In genomic region chr12:56581418-56582145, GRCh38 we compare ENCODE assay signal across 2 cellular contexts.
TF ChIP-seq lines count a peak whose summit lies in the region.

No MANE protein-coding gene starts in this region.

TF ChIP-seq in GM23338, 12 proteins besides CTCF, POLR2A, EP300 and RAD21:
- TF ChIP-seq ZNF114 (CRISPR knock-in tag; IDR thresholded peaks at IDR 0.05) (no peak), STAT1 (IDR thresholded peaks at IDR 0.05; ENCODE audit: unreplicated experiment) (no peak), CREB1 (CRISPR knock-in tag; IDR thresholded peaks at IDR 0.05; ENCODE audit: low read depth) (no peak), NANOG (IDR thresholded peaks at IDR 0.05; ENCODE audit: borderline replicate concordance) (no peak), REST (IDR thresholded peaks at IDR 0.05; ENCODE audit: unreplicated experiment) (no peak), ETS1 (IDR thresholded peaks at IDR 0.05) (no peak), EZH2phosphoT487 (IDR thresholded peaks at IDR 0.05; ENCODE audit: unreplicated experiment) (no peak), EZH2 (IDR thresholded peaks at IDR 0.05; ENCODE audit: low read depth, unreplicated experiment) (no peak), ZNF331 (CRISPR knock-in tag; IDR thresholded peaks at IDR 0.05; ENCODE audit: low read depth) (no peak), POLR2AphosphoS5 (IDR thresholded peaks at IDR 0.05; ENCODE audit: low read depth) (no peak), JUNB (IDR thresholded peaks at IDR 0.05; ENCODE audit: unreplicated experiment) (no peak), ZNF462 (CRISPR knock-in tag; IDR thresholded peaks at IDR 0.05) (no peak)

TF ChIP-seq in K562, 482 proteins besides CTCF, POLR2A, EP300 and RAD21:
- peak; percentile 86 for TF ChIP-seq CBFA2T3 (IDR thresholded peaks at IDR 0.05)
- TF ChIP-seq ILF3 (IDR thresholded peaks at IDR 0.05; ENCODE audit: borderline replicate concordance): no peak
- TF ChIP-seq DPF2 (IDR thresholded peaks at IDR 0.05): peak; percentile 77
- TF ChIP-seq JUN (IDR thresholded peaks at IDR 0.05; ENCODE audit: borderline replicate concordance, low read depth, low read length): peak; percentile 36; the same call in 1 of the 2 replicates
- TF ChIP-seq JUN (CRISPR knock-in tag; IDR thresholded peaks at IDR 0.05; ENCODE audit: borderline replicate concordance): no peak
- peak; percentile 78 for TF ChIP-seq JUND (IDR thresholded peaks at IDR 0.05; ENCODE audit: borderline replicate concordance, low read depth, low read length)
- peak; percentile 36; the same call in 1 of the 3 replicates for TF ChIP-seq JUND (tag; IDR thresholded peaks at IDR 0.05; ENCODE audit: borderline replicate concordance, low read depth, low read length)
- no peak for TF ChIP-seq ZNF224 (CRISPR knock-in tag; IDR thresholded peaks at IDR 0.05)
- peak; percentile 67; the same call in 1 of the 2 replicates for TF ChIP-seq NR2C1 (IDR thresholded peaks at IDR 0.05)
- peak; percentile 71 for TF ChIP-seq NR2C1 (tag; IDR thresholded peaks at IDR 0.05)
- TF ChIP-seq SMARCE1 (IDR thresholded peaks at IDR 0.05): peak; percentile 74; the same call in 1 of the 2 replicates
- TF ChIP-seq SAFB2 (IDR thresholded peaks at IDR 0.05; ENCODE audit: borderline replicate concordance, low read depth, low read length, severe bottlenecking): no peak
- TF ChIP-seq SMARCA4 (IDR thresholded peaks at IDR 0.05): peak; percentile 69
- TF ChIP-seq TRIM24 (IDR thresholded peaks at IDR 0.05): 0 out of 4 replicates have a peak, but pooled peaks of 1 of the 2 experiments have one; percentile 15
- peak; percentile 89 for TF ChIP-seq FOSL1 (tag; conservative IDR thresholded peaks at IDR 0.05)
- 0 out of 2 replicates have a peak, but pooled peaks have one; percentile 20 for TF ChIP-seq VEZF1 (CRISPR knock-in tag; IDR thresholded peaks at IDR 0.05)
- TF ChIP-seq ZNF12 (CRISPR knock-in tag; IDR thresholded peaks at IDR 0.05): no peak
- peak; percentile 60 for TF ChIP-seq TEAD4 (IDR thresholded peaks at IDR 0.05; ENCODE audit: low read length)
- no peak for TF ChIP-seq TEAD4 (CRISPR knock-in tag; IDR thresholded peaks at IDR 0.05; ENCODE audit: borderline replicate concordance)
- TF ChIP-seq RBM14 (IDR thresholded peaks at IDR 0.05; ENCODE audit: borderline replicate concordance, insufficient read depth, low read depth, low read length): no peak
- TF ChIP-seq C11orf30 (IDR thresholded peaks at IDR 0.05; ENCODE audit: low read depth): no peak
- TF ChIP-seq ZBTB7A (IDR thresholded peaks at IDR 0.05; ENCODE audit: borderline replicate concordance, control insufficient read depth, low read depth, low read length): peak; percentile 58; the same call in 1 of the 2 replicates
- no peak for TF ChIP-seq LCOR (CRISPR knock-in tag; IDR thresholded peaks at IDR 0.05)
- TF ChIP-seq TCF3 (CRISPR knock-in tag; IDR thresholded peaks at IDR 0.05): peak; percentile 69
- TF ChIP-seq ADNP (tag; IDR thresholded peaks at IDR 0.05): no peak
- TF ChIP-seq PRMT5 (CRISPR knock-in tag; IDR thresholded peaks at IDR 0.05): no peak
- TF ChIP-seq NCOA2 (IDR thresholded peaks at IDR 0.05; ENCODE audit: partially characterized antibody in 2 of 2): peak in 1 of 2 experiments; percentile 17
- no peak for TF ChIP-seq FOXA1 (IDR thresholded peaks at IDR 0.05; ENCODE audit: borderline replicate concordance)
- TF ChIP-seq CBFA2T2 (conservative IDR thresholded peaks at IDR 0.05): peak; percentile 69
- TF ChIP-seq SIN3A (IDR thresholded peaks at IDR 0.05; ENCODE audit: borderline replicate concordance in 2 of 2, control insufficient read depth in 1 of 2, low read depth in 2 of 2, low read length in 2 of 2): no peak
- TF ChIP-seq ATF3 (IDR thresholded peaks at IDR 0.05): peak; percentile 39; the same call in 1 of the 2 replicates
- no peak for TF ChIP-seq ATF3 (CRISPR knock-in tag; conservative IDR thresholded peaks at IDR 0.05)
- TF ChIP-seq NCOR1 (IDR thresholded peaks at IDR 0.05): peak; percentile 52
- TF ChIP-seq NR2C2 (CRISPR knock-in tag; IDR thresholded peaks at IDR 0.05): no peak
- TF ChIP-seq NR2C2 (tag; IDR thresholded peaks at IDR 0.05): peak; percentile 55
- TF ChIP-seq ETV5 (CRISPR knock-in tag; IDR thresholded peaks at IDR 0.05; ENCODE audit: low read depth): 0 out of 2 replicates have a peak, but pooled peaks have one; percentile 38
- TF ChIP-seq ARID1B (IDR thresholded peaks at IDR 0.05): peak; percentile 78
- TF ChIP-seq ZEB2 (IDR thresholded peaks at IDR 0.05): peak; percentile 36; the same call in 1 of the 2 replicates
- TF ChIP-seq E2F3 (CRISPR knock-in tag; IDR thresholded peaks at IDR 0.05): no peak
- 0 out of 2 replicates have a peak, but pooled peaks have one; percentile 47 for TF ChIP-seq KLF16 (IDR thresholded peaks at IDR 0.05)
- TF ChIP-seq SMARCC2 (IDR thresholded peaks at IDR 0.05; ENCODE audit: low read depth): 0 out of 2 replicates have a peak, but pooled peaks have one; percentile 20
- TF ChIP-seq KDM1A (IDR thresholded peaks at IDR 0.05): peak; percentile 76; a peak in 3 of 4 replicates
- TF ChIP-seq FOXK2 (conservative IDR thresholded peaks at IDR 0.05 in 1 of 2, IDR thresholded peaks at IDR 0.05 in 1 of 2; ENCODE audit: low read depth in 2 of 2): no peak
- no peak for TF ChIP-seq ZNF41 (CRISPR knock-in tag; conservative IDR thresholded peaks at IDR 0.05)
- TF ChIP-seq POLR2AphosphoS5 (IDR thresholded peaks at IDR 0.05; ENCODE audit: control insufficient read depth, insufficient read depth, low read depth, low read length): peak; percentile 44; the same call in 1 of the 2 replicates
- peak in 1 of 2 experiments; percentile 57; a peak in 2 of 4 replicates for TF ChIP-seq RCOR1 (IDR thresholded peaks at IDR 0.05; ENCODE audit: borderline replicate concordance in 1 of 2, low read depth in 2 of 2, low read length in 2 of 2)
- no peak for TF ChIP-seq ZNF639 (CRISPR knock-in tag; conservative IDR thresholded peaks at IDR 0.05 in 1 of 2, IDR thresholded peaks at IDR 0.05 in 1 of 2)
- no peak for TF ChIP-seq ERF (CRISPR knock-in tag; IDR thresholded peaks at IDR 0.05)
- 0 out of 2 replicates have a peak, but pooled peaks have one; percentile 28 for TF ChIP-seq RNF2 (IDR thresholded peaks at IDR 0.05)
- 0 out of 4 replicates have a peak, but pooled peaks of 1 of the 2 experiments have one; percentile 26 for TF ChIP-seq TBL1XR1 (IDR thresholded peaks at IDR 0.05; ENCODE audit: low read length in 2 of 2)
